Comparison of ENCODE assay signal across 21 cellular contexts in genomic region chr15:64023215-64023614, GRCh38.
"Had no signal": no experiment of that assay in that cellular context is flagged by ENCODE, and none has a peak within 500 bp of the region (broad histone marks: within the 10 kb centered on the region; RNA-seq: fewer than 3 reads in every experiment).

No MANE protein-coding gene starts in this region.

- H3K9me3 Mint-ChIP-seq: activated naive CD8-positive, alpha-beta T cell treated with anti-CD3 and anti-CD28 coated beads for 36 hours; activated T-cell treated with anti-CD3 and anti-CD28 coated beads, Interleukin-2, amount 50 U/mL, for 4 hours; central memory CD8-positive, alpha-beta T cell; stimulated activated naive CD8-positive, alpha-beta T cell treated with anti-CD3 and anti-CD28 coated beads, Interleukin-15, Interleukin-2, amounts not matched to agents 100 ng/mL and 50 ng/mL, for 24 hours had no signal

- H3K27me3 Mint-ChIP-seq: activated CD4-positive, alpha-beta T cell treated with anti-CD3 and anti-CD28 coated beads for 36 hours; activated naive CD8-positive, alpha-beta T cell treated with anti-CD3 and anti-CD28 coated beads for 36 hours; central memory CD8-positive, alpha-beta T cell; stimulated activated naive CD8-positive, alpha-beta T cell treated with anti-CD3 and anti-CD28 coated beads, Interleukin-15, Interleukin-2, amounts not matched to agents 100 ng/mL and 50 ng/mL, for 24 hours had no signal

- H3K36me3 Mint-ChIP-seq: activated naive CD8-positive, alpha-beta T cell treated with anti-CD3 and anti-CD28 coated beads for 36 hours had no signal

- H3K4me1 Mint-ChIP-seq: activated CD4-positive, alpha-beta T cell treated with anti-CD3 and anti-CD28 coated beads for 36 hours; central memory CD8-positive, alpha-beta T cell had no signal

- H3K4me1 ChIP-seq: breast epithelium, parathyroid adenoma had no signal

- H3K4me3 ChIP-seq: breast epithelium, esophagus squamous epithelium, gastroesophageal sphincter, heart right ventricle, tibial nerve had no signal

- H3K36me3 ChIP-seq: breast epithelium, esophagus squamous epithelium, gastroesophageal sphincter, tibial nerve had no signal

- H3K27ac Mint-ChIP-seq: activated CD4-positive, alpha-beta T cell treated with anti-CD3 and anti-CD28 coated beads for 36 hours; activated naive CD8-positive, alpha-beta T cell treated with anti-CD3 and anti-CD28 coated beads for 36 hours; activated T-helper 2 cell treated with anti-CD3 and anti-CD28 coated beads, Interferon-gamma antibody, Interleukin-2, Interleukin-4, amounts not matched to agents 10 μg/mL and 5 μg/mL and 100 μg/mL, durations not matched to agents 14 hours and 24 hours and 36 hours; nephron progenitor cell; stimulated activated naive CD8-positive, alpha-beta T cell treated with anti-CD3 and anti-CD28 coated beads, Interleukin-15, Interleukin-2, amounts not matched to agents 100 ng/mL and 50 ng/mL, for 24 hours had no signal

- H3K9me3 ChIP-seq: breast epithelium, esophagus squamous epithelium, gastroesophageal sphincter, heart right ventricle, tibial nerve had no signal

- H3K4me3 Mint-ChIP-seq: activated CD4-positive, alpha-beta T cell treated with anti-CD3 and anti-CD28 coated beads for 36 hours; activated naive CD8-positive, alpha-beta T cell treated with anti-CD3 and anti-CD28 coated beads for 36 hours; activated T-cell treated with anti-CD3 and anti-CD28 coated beads, Interleukin-2, amount 50 U/mL, for 4 hours; central memory CD8-positive, alpha-beta T cell; nephron progenitor cell; stimulated activated naive CD8-positive, alpha-beta T cell treated with anti-CD3 and anti-CD28 coated beads, Interleukin-15, Interleukin-2, amounts not matched to agents 100 ng/mL and 50 ng/mL, for 24 hours had no signal

- DNase-seq: activated CD4-positive, alpha-beta T cell treated with anti-CD3 and anti-CD28 coated beads for 36 hours; activated CD4-positive, alpha-beta T cell treated with anti-CD3 and anti-CD28 coated beads, Interleukin-2, amount 50 U/mL, for 4 hours; activated CD8-positive, alpha-beta memory T cell treated with anti-CD3 and anti-CD28 coated beads, Interleukin-2, amount 50 U/mL, for 48 hours; activated naive CD4-positive, alpha-beta T cell treated with Interleukin-2 at 50 U/mL for 16 hours; activated naive CD8-positive, alpha-beta T cell treated with anti-CD3 and anti-CD28 coated beads for 36 hours; activated T-cell treated with anti-CD3 and anti-CD28 coated beads, Interleukin-2, amount 50 U/mL, for 4 hours; esophagus squamous epithelium; heart right ventricle; mammary epithelial cell; nephron progenitor cell; nucleus accumbens; stimulated activated CD4-positive, alpha-beta T cell treated with anti-CD3 and anti-CD28 coated beads, Interleukin-4, amount 100 ng/mL, for 4 hours; T-helper 9 cell had no signal

- H3K27me3 ChIP-seq: breast epithelium, esophagus squamous epithelium, gastroesophageal sphincter, heart right ventricle, tibial nerve had no signal

- H3K9ac ChIP-seq: parathyroid adenoma had no signal

- ATAC-seq: activated CD4-positive, alpha-beta T cell treated with anti-CD3 and anti-CD28 coated beads for 36 hours; activated T-cell treated with anti-CD3 and anti-CD28 coated beads, Interleukin-2, amount 50 U/mL, for 4 hours; gastroesophageal sphincter; heart right ventricle; left lobe of liver had no signal

- H3K27ac ChIP-seq: breast epithelium, esophagus squamous epithelium, gastroesophageal sphincter, parathyroid adenoma, tibial nerve had no signal
